1 cellular context compared by ENCODE assay signal in genomic region chrX:16870861-16871584, GRCh38.
TF ChIP-seq lines count a peak whose summit lies in the region.

No MANE protein-coding gene starts in this region.

TF ChIP-seq in GM23338, 12 proteins besides CTCF, POLR2A, EP300 and RAD21 (continued from another document):
- TF ChIP-seq REST (IDR thresholded peaks at IDR 0.05; ENCODE audit: unreplicated experiment): no peak
- no peak for TF ChIP-seq JUNB (IDR thresholded peaks at IDR 0.05; ENCODE audit: unreplicated experiment)
- TF ChIP-seq ETS1 (IDR thresholded peaks at IDR 0.05): no peak
TF ChIP-seq in GM23338: peak in this region for 0.
